8 cellular contexts compared by ENCODE assay signal in the genomic region with DNA sequence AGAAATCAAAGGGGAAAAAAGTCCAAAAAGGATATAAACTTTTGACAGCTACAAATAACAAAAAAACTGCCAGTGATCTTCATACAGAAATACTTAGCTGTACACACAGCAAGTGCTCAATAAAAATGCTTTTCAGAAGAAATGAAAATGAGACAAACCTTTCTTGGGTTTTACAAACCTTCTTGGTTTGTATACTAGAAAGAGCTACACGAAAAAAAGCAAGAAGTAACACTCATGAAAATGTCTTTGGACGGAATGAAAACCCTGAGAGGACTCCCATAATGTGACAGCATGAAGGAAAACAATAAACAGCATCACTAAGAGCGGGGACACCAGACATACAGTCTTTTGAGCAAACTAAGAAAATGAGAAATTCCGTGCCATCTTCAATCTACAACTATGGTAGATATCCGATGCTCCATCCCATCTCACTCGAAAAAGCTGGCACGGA. TPM values are rescaled to one million over a fixed set of nuclear protein-coding genes. Genes with fewer than 3 reads are reported as not detected.
A peak's percentile ranks its signal among the peaks of the same experiment; 100 is the strongest.
DNase-seq lines count a peak whose midpoint lies in the region; ATAC-seq and TF ChIP-seq lines count a peak whose summit lies in the region.

No MANE protein-coding gene starts in this region.

- H3K4me3 ChIP-seq in skeletal muscle cell (ENCODE audit: low read depth, low read length) = peak overlapping the region; percentile 87

- intact Hi-C loops in activated naive CD4-positive, alpha-beta T cell treated with anti-CD3 and anti-CD28 coated beads for 36 hours (cut with micrococcal nuclease) = loop anchor here (2.0 to 10.0 kb wide), 8 partner anchors 76 to 1606 kb away; a partner anchor contains a TSS

- peaks cover 24% of the 10 kb centered on the region for H3K4me1 Mint-ChIP-seq in activated naive CD4-positive, alpha-beta T cell treated with anti-CD3 and anti-CD28 coated beads for 36 hours (ENCODE audit: low read depth)
- H3K4me1 Mint-ChIP-seq in WTC11 (peaks cover 53% of the 10 kb centered on the region), glutamatergic neuron (ENCODE audit: low read depth, unreplicated experiment) (peaks cover 30% of the 10 kb centered on the region)

- TF ChIP-seq CTCF in WTC11 (IDR thresholded peaks at IDR 0.05) (no peak), glutamatergic neuron (IDR thresholded peaks at IDR 0.05; ENCODE audit: partially characterized antibody, unreplicated experiment) (no peak)

- DNase-seq in activated naive CD4-positive, alpha-beta T cell treated with anti-CD3 and anti-CD28 coated beads for 36 hours = no peak
- DNase-seq in activated naive CD4-positive, alpha-beta T cell treated with anti-CD3 and anti-CD28 coated beads, Interleukin-2, amount 50 U/mL, for 16 hours = no peak
- no peak for DNase-seq in WTC11 (ENCODE audit: low spot score)
- DNase-seq in glutamatergic neuron = no peak
- no peak for DNase-seq in skeletal muscle cell (ENCODE audit: low read depth)
- no peak for DNase-seq in HuH-7 (ENCODE audit: low spot score)
- no peak for DNase-seq in glomerular visceral epithelial cell (ENCODE audit: extremely low spot score)

- POLR2A ChIA-PET in WTC11 (lab: Charles Lee) = no interaction called here

- peaks cover 25% of the 10 kb centered on the region for H3K36me3 Mint-ChIP-seq in activated naive CD4-positive, alpha-beta T cell treated with anti-CD3 and anti-CD28 coated beads for 36 hours (ENCODE audit: low read depth)
- H3K36me3 Mint-ChIP-seq in WTC11 = no peaks in the 10 kb centered on the region; the same call in 1 of the 2 replicates
- no peaks in the 10 kb centered on the region for H3K36me3 Mint-ChIP-seq in glutamatergic neuron (ENCODE audit: unreplicated experiment)

- H3K27me3 Mint-ChIP-seq in activated naive CD4-positive, alpha-beta T cell treated with anti-CD3 and anti-CD28 coated beads for 36 hours (ENCODE audit: low read depth) = peaks cover 4% of the 10 kb centered on the region
- peaks cover 6% of the 10 kb centered on the region for H3K27me3 Mint-ChIP-seq in WTC11 (ENCODE audit: low read depth)
- peaks cover 8% of the 10 kb centered on the region for H3K27me3 Mint-ChIP-seq in glutamatergic neuron (ENCODE audit: unreplicated experiment)

- no peaks in the 10 kb centered on the region for H3K9me3 Mint-ChIP-seq in activated naive CD4-positive, alpha-beta T cell treated with anti-CD3 and anti-CD28 coated beads for 36 hours
- H3K9me3 Mint-ChIP-seq in WTC11 (no peaks in the 10 kb centered on the region), glutamatergic neuron (ENCODE audit: unreplicated experiment) (peaks cover 10% of the 10 kb centered on the region)

- CTCF ChIA-PET in activated naive CD4-positive, alpha-beta T cell treated with anti-CD3 and anti-CD28 coated beads for 36 hours (lab: Charles Lee) = no interaction called here
- CTCF ChIA-PET in WTC11 (lab: Charles Lee) = interaction anchor here (1.0 to 4.2 kb wide), 2 partner anchors 22 to 1561 kb away, joined by 3 to 21 read pairs; no protein-coding TSS in a partner anchor

- H3K4me3 Mint-ChIP-seq in activated naive CD4-positive, alpha-beta T cell treated with anti-CD3 and anti-CD28 coated beads for 36 hours = peak overlapping the region; percentile 96
- H3K4me3 Mint-ChIP-seq in WTC11 = peak overlapping the region; percentile 95
- H3K4me3 Mint-ChIP-seq in glutamatergic neuron (ENCODE audit: unreplicated experiment) = peak overlapping the region; percentile 94

- ATAC-seq in WTC11 = no peak
- ATAC-seq in GM19395 (IDR thresholded peaks at IDR 0.05; ENCODE audit: unreplicated experiment) = no peak

- peak overlapping the region; percentile 97 for H3K27ac Mint-ChIP-seq in activated naive CD4-positive, alpha-beta T cell treated with anti-CD3 and anti-CD28 coated beads for 36 hours
- H3K27ac Mint-ChIP-seq in WTC11 = peak overlapping the region; percentile 100
- peak overlapping the region; percentile 69 for H3K27ac Mint-ChIP-seq in glutamatergic neuron (ENCODE audit: unreplicated experiment)

TF ChIP-seq in WTC11, 78 proteins besides CTCF, POLR2A, EP300 and RAD21 (continues in another document):
- TF ChIP-seq ZNF416 (CRISPR knock-in tag; IDR thresholded peaks at IDR 0.05) (no peak), NR2C2 (CRISPR knock-in tag; IDR thresholded peaks at IDR 0.05) (no peak), RORB (CRISPR knock-in tag; IDR thresholded peaks at IDR 0.05) (no peak), ZBTB21 (CRISPR knock-in tag; IDR thresholded peaks at IDR 0.05; ENCODE audit: borderline replicate concordance) (no peak), FOXK1 (CRISPR knock-in tag; IDR thresholded peaks at IDR 0.05) (no peak), ZNF232 (CRISPR knock-in tag; IDR thresholded peaks at IDR 0.05) (no peak), FOXP1 (CRISPR knock-in tag; IDR thresholded peaks at IDR 0.05; ENCODE audit: borderline replicate concordance) (no peak), GTF2I (CRISPR knock-in tag; conservative IDR thresholded peaks at IDR 0.05) (no peak), ZNF121 (CRISPR knock-in tag; IDR thresholded peaks at IDR 0.05) (no peak)
- TF ChIP-seq, protein P1, sequence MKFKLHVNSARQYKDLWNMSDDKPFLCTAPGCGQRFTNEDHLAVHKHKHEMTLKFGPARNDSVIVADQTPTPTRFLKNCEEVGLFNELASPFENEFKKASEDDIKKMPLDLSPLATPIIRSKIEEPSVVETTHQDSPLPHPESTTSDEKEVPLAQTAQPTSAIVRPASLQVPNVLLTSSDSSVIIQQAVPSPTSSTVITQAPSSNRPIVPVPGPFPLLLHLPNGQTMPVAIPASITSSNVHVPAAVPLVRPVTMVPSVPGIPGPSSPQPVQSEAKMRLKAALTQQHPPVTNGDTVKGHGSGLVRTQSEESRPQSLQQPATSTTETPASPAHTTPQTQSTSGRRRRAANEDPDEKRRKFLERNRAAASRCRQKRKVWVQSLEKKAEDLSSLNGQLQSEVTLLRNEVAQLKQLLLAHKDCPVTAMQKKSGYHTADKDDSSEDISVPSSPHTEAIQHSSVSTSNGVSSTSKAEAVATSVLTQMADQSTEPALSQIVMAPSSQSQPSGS (CRISPR knock-in tag; IDR thresholded peaks at IDR 0.05; ENCODE audit: borderline replicate concordance, low read depth) = no peak
- TF ChIP-seq, protein P2, sequence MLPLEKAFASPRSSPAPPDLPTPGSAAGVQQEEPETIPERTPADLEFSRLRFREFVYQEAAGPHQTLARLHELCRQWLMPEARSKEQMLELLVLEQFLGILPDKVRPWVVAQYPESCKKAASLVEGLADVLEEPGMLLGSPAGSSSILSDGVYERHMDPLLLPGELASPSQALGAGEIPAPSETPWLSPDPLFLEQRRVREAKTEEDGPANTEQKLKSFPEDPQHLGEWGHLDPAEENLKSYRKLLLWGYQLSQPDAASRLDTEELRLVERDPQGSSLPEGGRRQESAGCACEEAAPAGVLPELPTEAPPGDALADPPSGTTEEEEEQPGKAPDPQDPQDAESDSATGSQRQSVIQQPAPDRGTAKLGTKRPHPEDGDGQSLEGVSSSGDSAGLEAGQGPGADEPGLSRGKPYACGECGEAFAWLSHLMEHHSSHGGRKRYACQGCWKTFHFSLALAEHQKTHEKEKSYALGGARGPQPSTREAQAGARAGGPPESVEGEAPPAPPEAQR (CRISPR knock-in tag; IDR thresholded peaks at IDR 0.05) = no peak
- TF ChIP-seq, protein P3, sequence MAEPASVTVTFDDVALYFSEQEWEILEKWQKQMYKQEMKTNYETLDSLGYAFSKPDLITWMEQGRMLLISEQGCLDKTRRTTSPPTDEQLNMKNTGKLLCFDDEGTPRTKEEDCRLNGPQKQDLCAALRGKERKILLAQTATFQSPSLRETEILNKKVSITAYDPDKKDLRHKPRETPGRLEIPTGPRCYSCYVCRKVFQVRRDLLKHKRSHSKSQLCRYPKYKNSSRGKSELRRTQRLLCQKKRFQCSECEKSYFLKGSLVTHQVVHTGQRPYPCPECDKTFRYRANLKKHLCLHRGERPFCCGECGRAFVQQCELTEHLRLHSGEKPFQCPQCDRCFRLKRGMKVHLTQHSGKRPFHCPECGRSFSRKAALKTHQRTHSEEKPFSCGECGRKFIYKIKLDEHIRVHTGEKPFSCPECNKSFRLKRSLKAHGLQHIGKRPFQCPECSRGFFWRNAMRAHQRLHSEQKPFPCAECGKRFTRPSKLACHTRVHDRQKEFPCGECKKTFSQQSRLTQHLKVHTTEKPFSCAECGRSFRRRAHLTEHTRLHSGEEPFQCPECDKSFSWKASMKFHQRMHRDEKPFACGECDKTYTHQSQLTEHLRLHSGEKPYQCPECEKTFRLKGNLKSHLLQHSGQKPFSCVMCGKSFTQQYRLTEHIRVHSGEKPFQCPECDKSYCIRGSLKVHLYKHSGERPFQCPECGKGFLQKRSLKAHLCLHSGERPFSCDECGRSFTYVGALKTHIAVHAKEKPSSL (CRISPR knock-in tag; conservative IDR thresholded peaks at IDR 0.05) = no peak
- TF ChIP-seq, protein P4, sequence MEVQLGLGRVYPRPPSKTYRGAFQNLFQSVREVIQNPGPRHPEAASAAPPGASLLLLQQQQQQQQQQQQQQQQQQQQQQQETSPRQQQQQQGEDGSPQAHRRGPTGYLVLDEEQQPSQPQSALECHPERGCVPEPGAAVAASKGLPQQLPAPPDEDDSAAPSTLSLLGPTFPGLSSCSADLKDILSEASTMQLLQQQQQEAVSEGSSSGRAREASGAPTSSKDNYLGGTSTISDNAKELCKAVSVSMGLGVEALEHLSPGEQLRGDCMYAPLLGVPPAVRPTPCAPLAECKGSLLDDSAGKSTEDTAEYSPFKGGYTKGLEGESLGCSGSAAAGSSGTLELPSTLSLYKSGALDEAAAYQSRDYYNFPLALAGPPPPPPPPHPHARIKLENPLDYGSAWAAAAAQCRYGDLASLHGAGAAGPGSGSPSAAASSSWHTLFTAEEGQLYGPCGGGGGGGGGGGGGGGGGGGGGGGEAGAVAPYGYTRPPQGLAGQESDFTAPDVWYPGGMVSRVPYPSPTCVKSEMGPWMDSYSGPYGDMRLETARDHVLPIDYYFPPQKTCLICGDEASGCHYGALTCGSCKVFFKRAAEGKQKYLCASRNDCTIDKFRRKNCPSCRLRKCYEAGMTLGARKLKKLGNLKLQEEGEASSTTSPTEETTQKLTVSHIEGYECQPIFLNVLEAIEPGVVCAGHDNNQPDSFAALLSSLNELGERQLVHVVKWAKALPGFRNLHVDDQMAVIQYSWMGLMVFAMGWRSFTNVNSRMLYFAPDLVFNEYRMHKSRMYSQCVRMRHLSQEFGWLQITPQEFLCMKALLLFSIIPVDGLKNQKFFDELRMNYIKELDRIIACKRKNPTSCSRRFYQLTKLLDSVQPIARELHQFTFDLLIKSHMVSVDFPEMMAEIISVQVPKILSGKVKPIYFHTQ (CRISPR knock-in tag; IDR thresholded peaks at IDR 0.05) = no peak

RNA-seq across cellular contexts. Expression of a gene that starts 1.0 kb away (rescaled TPM):
- 10 to 100 TPM; 24.5 to 25.6 TPM for total RNA-seq in activated naive CD4-positive, alpha-beta T cell treated with anti-CD3 and anti-CD28 coated beads for 36 hours
- total RNA-seq in WTC11 (2021) (34.0 to 39.6 TPM (median 34.4 TPM) in 3 replicates), glutamatergic neuron (ENCODE audit: unreplicated experiment) (33.6 TPM)
